ENCODE assay signal across 10 cellular contexts in genomic region chr7:98287486-98287959, GRCh38. TPM values are rescaled to one million over a fixed set of nuclear protein-coding genes. Genes with fewer than 3 reads are reported as not detected.
DNase-seq lines count a peak whose midpoint lies in the region; ATAC-seq and TF ChIP-seq lines count a peak whose summit lies in the region.
"Had no signal": no experiment of that assay in that cellular context is flagged by ENCODE, and none has a peak within 500 bp of the region (broad histone marks: within the 10 kb centered on the region; RNA-seq: fewer than 3 reads in every experiment).

No MANE protein-coding gene starts in this region.

- peaks cover 49% of the 10 kb centered on the region for H3K4me1 ChIP-seq in osteoblast (ENCODE audit: insufficient read depth, low read length)

- intact Hi-C loops in activated CD4-positive, alpha-beta memory T cell treated with anti-CD3 and anti-CD28 coated beads for 36 hours (cut with micrococcal nuclease): no loop called here

- H3K27me3 Mint-ChIP-seq in activated CD4-positive, alpha-beta memory T cell treated with anti-CD3 and anti-CD28 coated beads for 36 hours: no peaks in the 10 kb centered on the region

- H3K4me1 Mint-ChIP-seq in activated CD4-positive, alpha-beta memory T cell treated with anti-CD3 and anti-CD28 coated beads for 36 hours (ENCODE audit: low read depth): peaks cover 27% of the 10 kb centered on the region

- no peak for TF ChIP-seq CTCF in osteoblast (IDR thresholded peaks at IDR 0.05; ENCODE audit: extremely low read depth, low read depth, low read length)

- POLR2A ChIA-PET in activated CD4-positive, alpha-beta memory T cell treated with anti-CD3 and anti-CD28 coated beads for 36 hours (lab: Charles Lee): no interaction called here

- CTCF ChIA-PET in activated CD4-positive, alpha-beta memory T cell treated with anti-CD3 and anti-CD28 coated beads for 36 hours (lab: Charles Lee): no interaction called here

- no peaks in the 10 kb centered on the region for H3K9me3 Mint-ChIP-seq in activated CD4-positive, alpha-beta memory T cell treated with anti-CD3 and anti-CD28 coated beads for 36 hours
- H3K9me3 Mint-ChIP-seq: activated T-cell treated with anti-CD3 and anti-CD28 coated beads, Interleukin-2, amount 50 U/mL, for 72 hours had no signal

- no peak for ATAC-seq in HG02938 (IDR thresholded peaks at IDR 0.05; ENCODE audit: unreplicated experiment)
- ATAC-seq: activated T-cell treated with anti-CD3 and anti-CD28 coated beads, Interleukin-2, amount 50 U/mL, for 72 hours had no signal

- H3K4me2 ChIP-seq in osteoblast (ENCODE audit: insufficient read depth, low read length): peak overlapping the region; percentile 84

- H3K79me2 ChIP-seq in osteoblast (ENCODE audit: insufficient read depth, low read length): peaks cover 97% of the 10 kb centered on the region

- DNase-seq in D341Med (ENCODE audit: low spot score): peak; percentile 43
- peak; percentile 28 for DNase-seq in NCI-H345 treated with DMSO at 0.1 percent for 48 hours (lab: John Stamatoyannopoulos, UW; ENCODE audit: unreplicated experiment)
- peak; percentile 40 for DNase-seq in epithelial cell of prostate (ENCODE audit: low read depth, low spot score)
- DNase-seq in osteoblast (ENCODE audit: insufficient read length, low spot score, missing footprints): peak; percentile 77
- no peak for DNase-seq in activated CD4-positive, alpha-beta memory T cell treated with anti-CD3 and anti-CD28 coated beads for 36 hours
- no peak for DNase-seq in T-helper 9 cell
- DNase-seq in SHP77 (lab: John Stamatoyannopoulos, UW): no peak
- DNase-seq: activated T-cell treated with anti-CD3 and anti-CD28 coated beads, Interleukin-2, amount 50 U/mL, for 72 hours; dermis blood vessel endothelial cell had no signal

- no peaks in the 10 kb centered on the region for H3K9me3 ChIP-seq in osteoblast (ENCODE audit: low read depth, low read length)

- H3K27me3 ChIP-seq in osteoblast (ENCODE audit: insufficient read depth, low read length): no peaks in the 10 kb centered on the region

- H3K4me3 Mint-ChIP-seq in activated CD4-positive, alpha-beta memory T cell treated with anti-CD3 and anti-CD28 coated beads for 36 hours: no peak overlapping the region
- H3K4me3 Mint-ChIP-seq: activated T-cell treated with anti-CD3 and anti-CD28 coated beads, Interleukin-2, amount 50 U/mL, for 72 hours had no signal

- H3K27ac ChIP-seq in epithelial cell of prostate (peak overlapping the region; percentile 93), osteoblast (ENCODE audit: low read depth, low read length) (peak overlapping the region; percentile 92)

- peaks cover 4% of the 10 kb centered on the region for H3K36me3 Mint-ChIP-seq in activated CD4-positive, alpha-beta memory T cell treated with anti-CD3 and anti-CD28 coated beads for 36 hours

- no peak overlapping the region for H2AFZ ChIP-seq in osteoblast (ENCODE audit: low read length)

- H3K36me3 ChIP-seq in osteoblast (ENCODE audit: insufficient read depth, low read length): peaks cover 41% of the 10 kb centered on the region

- peaks cover 55% of the 10 kb centered on the region for H4K20me1 ChIP-seq in osteoblast (ENCODE audit: insufficient read depth, low read length)

- no peak overlapping the region for H3K4me3 ChIP-seq in osteoblast (ENCODE audit: insufficient read depth, low read length)

- no peak overlapping the region for H3K27ac Mint-ChIP-seq in activated CD4-positive, alpha-beta memory T cell treated with anti-CD3 and anti-CD28 coated beads for 36 hours
- H3K27ac Mint-ChIP-seq: activated T-cell treated with anti-CD3 and anti-CD28 coated beads, Interleukin-2, amount 50 U/mL, for 72 hours had no signal

RNA-seq across cellular contexts. Expression of gene BRI3, which starts 6.0 kb away (rescaled TPM):
- total RNA-seq in osteoblast: 95.9 and 113 TPM in 2 replicates
- 10 to 100 TPM; 52.0 to 52.9 TPM for total RNA-seq in activated CD4-positive, alpha-beta memory T cell treated with anti-CD3 and anti-CD28 coated beads for 36 hours

RNA-seq across cellular contexts. Expression of gene TECPR1, which starts 35.5 kb away (rescaled TPM):
- 20.3 and 22.4 TPM in 2 replicates for total RNA-seq in osteoblast
- total RNA-seq in activated CD4-positive, alpha-beta memory T cell treated with anti-CD3 and anti-CD28 coated beads for 36 hours: 10 to 100 TPM; 34.5 to 35.3 TPM

Comparison
In these comparisons a context has a peak if more than half of its experiments do, and no peak if none do; other contexts are left out.
1. DNase-seq: peak in D341Med (single experiment), NCI-H345 treated with DMSO at 0.1 percent for 48 hours (single experiment), epithelial cell of prostate (single experiment) and osteoblast (single experiment); none in activated CD4-positive, alpha-beta memory T cell treated with anti-CD3 and anti-CD28 coated beads for 36 hours (single experiment), T-helper 9 cell (single experiment) and SHP77 (0 of 2).